22 cellular contexts compared by ENCODE assay signal in the genomic region with DNA sequence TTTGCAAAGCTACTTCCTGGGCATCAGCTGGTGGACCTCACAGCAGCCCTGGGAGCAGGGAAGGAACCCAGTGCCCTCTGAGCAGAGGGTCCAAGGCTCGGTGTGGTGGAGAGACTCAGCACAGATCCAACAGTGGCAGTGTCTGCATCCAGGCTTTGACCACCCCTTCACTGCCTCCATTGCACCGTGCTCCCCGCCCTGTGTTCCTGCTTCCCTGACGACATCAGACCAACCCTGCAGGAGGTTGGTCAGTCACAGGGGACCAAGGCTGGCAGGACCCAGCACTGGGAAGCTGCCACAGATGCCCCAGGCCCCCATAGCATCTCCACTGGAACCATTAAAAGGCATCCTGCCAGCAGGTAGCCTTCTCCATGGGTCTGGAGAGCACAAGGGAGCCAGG. TPM values are rescaled to one million over a fixed set of nuclear protein-coding genes. Genes with fewer than 3 reads are reported as not detected.
"Had no signal": no experiment of that assay in that cellular context is flagged by ENCODE, and none has a peak within 500 bp of the region (broad histone marks: within the 10 kb centered on the region; RNA-seq: fewer than 3 reads in every experiment).

No MANE protein-coding gene starts in this region.

- H3K27me3 ChIP-seq: ovary, upper lobe of left lung, uterus had no signal

- H3K4me1 Mint-ChIP-seq: naive thymus-derived CD8-positive, alpha-beta T cell; stimulated activated memory B cell treated with anti-CD40 and anti-IgM and Interleukin-4, amounts not matched to agents 10 μg/mL and 1 μg/mL and 100 μg/mL, for 72 hours had no signal

- H3K4me3 ChIP-seq: esophagus squamous epithelium, gastroesophageal sphincter, hepatocyte, mucosa of descending colon, ovary, tibial artery, upper lobe of left lung, uterus had no signal

- H3K27ac ChIP-seq: esophagus squamous epithelium, gastroesophageal sphincter, hepatocyte, ovary, tibial artery, upper lobe of left lung, uterus had no signal

- H3K36me3 Mint-ChIP-seq: naive thymus-derived CD8-positive, alpha-beta T cell; stimulated activated memory B cell treated with anti-CD40 and anti-IgM and Interleukin-4, amounts not matched to agents 10 μg/mL and 1 μg/mL and 100 μg/mL, for 72 hours had no signal

- H3K4me2 ChIP-seq: hepatocyte had no signal

- H2AFZ ChIP-seq: hepatocyte had no signal

- DNase-seq: effector memory CD8-positive, alpha-beta T cell; esophagus squamous epithelium; foreskin fibroblast; mammary epithelial cell; stimulated activated CD4-positive, alpha-beta T cell treated with anti-CD3 and anti-CD28 coated beads, Interleukin-15, amount 100 ng/mL, for 24 hours; stimulated activated CD4-positive, alpha-beta T cell treated with anti-CD3 and anti-CD28 coated beads, Interleukin-1b, Interleukin-23, amount 100 ng/mL, for 48 hours; stimulated activated CD4-positive, alpha-beta T cell treated with anti-CD3 and anti-CD28 coated beads, Interleukin-4, amount 100 ng/mL, for 24 hours; tibial artery; upper lobe of left lung; uterus had no signal

- H3K79me2 ChIP-seq: hepatocyte had no signal

- H3K4me1 ChIP-seq: esophagus squamous epithelium, gastroesophageal sphincter, tibial artery, upper lobe of left lung, uterus had no signal

- H3K27ac Mint-ChIP-seq: effector memory CD8-positive, alpha-beta T cell; naive thymus-derived CD8-positive, alpha-beta T cell; progenitor cell of endocrine pancreas; stimulated activated memory B cell treated with anti-CD40 and anti-IgM and Interleukin-4, amounts not matched to agents 10 μg/mL and 1 μg/mL and 100 μg/mL, for 72 hours; stimulated activated naive CD8-positive, alpha-beta T cell treated with anti-CD3 and anti-CD28 coated beads, Interleukin-15, Interleukin-2, amounts not matched to agents 100 ng/mL and 50 ng/mL, for 24 hours had no signal

- H3K36me3 ChIP-seq: esophagus squamous epithelium, gastroesophageal sphincter, ovary, tibial artery, upper lobe of left lung, uterus had no signal

- H3K9me3 Mint-ChIP-seq: effector memory CD8-positive, alpha-beta T cell; naive thymus-derived CD8-positive, alpha-beta T cell; stimulated activated naive CD8-positive, alpha-beta T cell treated with anti-CD3 and anti-CD28 coated beads, Interleukin-15, Interleukin-2, amounts not matched to agents 100 ng/mL and 50 ng/mL, for 24 hours had no signal

- ATAC-seq: effector memory CD8-positive, alpha-beta T cell; gastroesophageal sphincter; mucosa of descending colon; naive thymus-derived CD8-positive, alpha-beta T cell; right cardiac atrium; stimulated activated memory B cell treated with anti-CD40 and anti-IgM and Interleukin-4, amounts not matched to agents 10 μg/mL and 1 μg/mL and 100 μg/mL, for 72 hours had no signal

- H3K9me3 ChIP-seq: esophagus squamous epithelium, gastroesophageal sphincter, mucosa of descending colon, ovary, tibial artery, upper lobe of left lung, uterus had no signal

- H3K4me3 Mint-ChIP-seq: effector memory CD8-positive, alpha-beta T cell; naive thymus-derived CD8-positive, alpha-beta T cell; stimulated activated memory B cell treated with anti-CD40 and anti-IgM and Interleukin-4, amounts not matched to agents 10 μg/mL and 1 μg/mL and 100 μg/mL, for 72 hours; stimulated activated naive CD8-positive, alpha-beta T cell treated with anti-CD3 and anti-CD28 coated beads, Interleukin-15, Interleukin-2, amounts not matched to agents 100 ng/mL and 50 ng/mL, for 24 hours had no signal

RNA-seq across cellular contexts. Expression of gene VSTM2B, which starts 7.8 kb away (rescaled TPM):
- total RNA-seq: epithelial cell of proximal tubule; esophagus squamous epithelium; kidney epithelial cell; liver; mammary epithelial cell; naive thymus-derived CD8-positive, alpha-beta T cell; progenitor cell of endocrine pancreas; right cardiac atrium; upper lobe of left lung; uterus had no signal
- polyA plus RNA-seq: liver, mammary epithelial cell, ovary, right cardiac atrium had no signal
